Comparison of ENCODE assay signal across 12 cellular contexts in genomic region chr9:113522858-113523257, GRCh38. TPM values are rescaled to one million over a fixed set of nuclear protein-coding genes. Genes with fewer than 3 reads are reported as not detected.
A peak's percentile ranks its signal among the peaks of the same experiment; 100 is the strongest.
DNase-seq lines count a peak whose midpoint lies in the region; ATAC-seq and TF ChIP-seq lines count a peak whose summit lies in the region.
"Had no signal": no experiment of that assay in that cellular context is flagged by ENCODE, and none has a peak within 500 bp of the region (broad histone marks: within the 10 kb centered on the region; RNA-seq: fewer than 3 reads in every experiment).

No MANE protein-coding gene starts in this region.

- no peaks in the 10 kb centered on the region for H3K27me3 ChIP-seq in heart right ventricle
- H3K27me3 ChIP-seq in thoracic aorta (replicated peaks; ENCODE audit: insufficient read depth) = no peaks in the 10 kb centered on the region
- H3K27me3 ChIP-seq: breast epithelium had no signal

- TF ChIP-seq CTCF in heart right ventricle (IDR thresholded peaks at IDR 0.05) = no peak
- no peak for TF ChIP-seq CTCF in thoracic aorta (IDR thresholded peaks at IDR 0.05)

- H3K4me1 Mint-ChIP-seq in T-helper 2 cell treated with Interferon-gamma antibody and Interleukin-4, amounts not matched to agents 5 μg/mL and 100 μg/mL, for 36 hours (ENCODE audit: low read depth) = peaks cover 70% of the 10 kb centered on the region

- peaks cover 45% of the 10 kb centered on the region for H3K36me3 Mint-ChIP-seq in T-helper 2 cell treated with Interferon-gamma antibody and Interleukin-4, amounts not matched to agents 5 μg/mL and 100 μg/mL, for 36 hours (ENCODE audit: low read depth)

- H3K27ac Mint-ChIP-seq in T-helper 2 cell treated with Interferon-gamma antibody and Interleukin-4, amounts not matched to agents 5 μg/mL and 100 μg/mL, for 36 hours = peak overlapping the region; percentile 63

- H3K4me3 ChIP-seq in heart right ventricle (peak overlapping the region in 1 of 10 donors; percentile 12), thoracic aorta (peak overlapping the region; percentile 50)

- WGBS in heart right ventricle, 2 donors = 83 to 84% methylated on average over 8 of the region's 8 CpGs

- peak overlapping the region; percentile 67 for H3K4me3 Mint-ChIP-seq in T-helper 2 cell treated with Interferon-gamma antibody and Interleukin-4, amounts not matched to agents 5 μg/mL and 100 μg/mL, for 36 hours

- H3K36me3 ChIP-seq in KOPT-K1 (ENCODE audit: insufficient read depth, low read length) (no peaks in the 10 kb centered on the region), heart right ventricle (peaks cover 0 to 81% (median 8%) of the 10 kb centered on the region in 9 donors), thoracic aorta (no peaks in the 10 kb centered on the region)
- H3K36me3 ChIP-seq: breast epithelium had no signal

- ATAC-seq in heart right ventricle (peak in 5 of 8 donors; percentile 11 to 30 (median 20)), thoracic aorta (ENCODE audit: insufficient number of reproducible peaks, low FRiP score, low read depth) (no peak)

- intact Hi-C loops in heart right ventricle (cut with DNase I) = loop anchor here in 5 of 10 donors (1.0 to 10.0 kb wide), 4 partner anchors 20 to 62 kb away; no protein-coding TSS in a partner anchor

- no peaks in the 10 kb centered on the region for H3K9me3 Mint-ChIP-seq in T-helper 2 cell treated with Interferon-gamma antibody and Interleukin-4, amounts not matched to agents 5 μg/mL and 100 μg/mL, for 36 hours

- H3K4me1 ChIP-seq in heart right ventricle = peaks cover 47 to 98% (median 82%) of the 10 kb centered on the region in 9 donors
- H3K4me1 ChIP-seq in thoracic aorta (ENCODE audit: control insufficient read depth in 1 of 2, low read depth in 2 of 2) = peaks cover 79 to 96% of the 10 kb centered on the region in 2 donors
- H3K4me1 ChIP-seq: breast epithelium had no signal

- H3K9me3 ChIP-seq in KOPT-K1 (ENCODE audit: insufficient read depth, low read length, poor library complexity, severe bottlenecking) (no peaks in the 10 kb centered on the region), heart right ventricle (no peaks in the 10 kb centered on the region), thoracic aorta (no peaks in the 10 kb centered on the region)
- H3K9me3 ChIP-seq: breast epithelium had no signal

- DNase-seq in T-helper 2 cell treated with Interferon-gamma antibody and Interleukin-4, amounts not matched to agents 5 μg/mL and 100 μg/mL, for 36 hours (ENCODE audit: low spot score) = no peak
- DNase-seq in T-helper 2 cell (no peak), heart right ventricle (no peak), thoracic aorta (ENCODE audit: low spot score) (no peak), COLO829 (ENCODE audit: low spot score) (no peak), NCI-H1436 (lab: John Stamatoyannopoulos, UW) (no peak)
- DNase-seq in stimulated activated CD4-positive, alpha-beta T cell treated with anti-CD3 and anti-CD28 coated beads, Interleukin-1b, Interleukin-23, amount 100 ng/mL, for 48 hours = no peak
- DNase-seq: 8988T, H7, NCI-H524 treated with DMSO at 0.1 percent for 48 hours had no signal

- H3K27me3 Mint-ChIP-seq in T-helper 2 cell treated with Interferon-gamma antibody and Interleukin-4, amounts not matched to agents 5 μg/mL and 100 μg/mL, for 36 hours (ENCODE audit: low read depth) = no peaks in the 10 kb centered on the region

- H3K27ac ChIP-seq in KOPT-K1 (ENCODE audit: low read depth, low read length, poor library complexity, severe bottlenecking) (peak overlapping the region; percentile 75), heart right ventricle (peak overlapping the region; percentile 65 to 87 (median 79)), thoracic aorta (peak overlapping the region; percentile 90 to 93)

RNA-seq across cellular contexts. Expression of gene RGS3, which starts 59.3 kb away (rescaled TPM):
- total RNA-seq in heart right ventricle = 100 to 1,000 TPM in 9 of 10 donors, 10 to 100 TPM in 1; 98.7 to 201 (median 140) TPM
- polyA plus RNA-seq in heart right ventricle = 100 to 1,000 TPM in 1 of 2 donors, 10 to 100 TPM in 1; 65.4 to 125 TPM
- total RNA-seq in thoracic aorta = 100 to 1,000 TPM; 170 to 202 TPM
